In genomic region chr1:243848165-243849088, GRCh38 we compare ENCODE assay signal across 8 cellular contexts. TPM values are rescaled to one million over a fixed set of nuclear protein-coding genes. Genes with fewer than 3 reads are reported as not detected.
DNase-seq lines count a peak whose midpoint lies in the region; ATAC-seq and TF ChIP-seq lines count a peak whose summit lies in the region.

No MANE protein-coding gene starts in this region.

- H3K4me1 ChIP-seq in adipocyte (ENCODE audit: control insufficient read depth, insufficient read depth, low read length) (peaks cover 14% of the 10 kb centered on the region), right lobe of liver (peaks cover 0 to 9% (median 0%) of the 10 kb centered on the region in 4 donors), tibial artery (peaks cover 0 to 56% (median 3%) of the 10 kb centered on the region in 4 donors)

- 40% methylated on average over 8 of the region's 8 CpGs for WGBS in right lobe of liver (ENCODE audit: insufficient coverage, low coverage, low lambda C conversion rate, missing lambda C conversion rate)

- peak overlapping the region; percentile 64 to 89 (median 75) for H3K27ac ChIP-seq in right lobe of liver
- H3K27ac ChIP-seq in tibial artery, result peak overlapping the region; percentile 98 to 99

- H3K27me3 ChIP-seq in adipocyte (replicated peaks; ENCODE audit: control insufficient read depth, insufficient read depth, low read length) (no peaks in the 10 kb centered on the region), right lobe of liver (peaks cover 5 to 7% of the 10 kb centered on the region in 2 donors), tibial artery (no peaks in the 10 kb centered on the region)

- H3K27me3 Mint-ChIP-seq in activated T-cell treated with anti-CD3 and anti-CD28 coated beads, Interleukin-2, amount 50 U/mL, for 4 hours (ENCODE audit: low read depth), result no peaks in the 10 kb centered on the region

- no peaks in the 10 kb centered on the region for H3K9me3 Mint-ChIP-seq in activated T-cell treated with anti-CD3 and anti-CD28 coated beads, Interleukin-2, amount 50 U/mL, for 4 hours

- H3K36me3 ChIP-seq in adipocyte (ENCODE audit: control insufficient read depth, insufficient read depth, low read length, severe bottlenecking) (no peaks in the 10 kb centered on the region), right lobe of liver (no peaks in the 10 kb centered on the region), tibial artery (no peaks in the 10 kb centered on the region)

- TF ChIP-seq CTCF in right lobe of liver (IDR thresholded peaks at IDR 0.05) (no peak), tibial artery (IDR thresholded peaks at IDR 0.05) (no peak)

- peak overlapping the region; percentile 90 for H3K4me3 ChIP-seq in adipocyte (ENCODE audit: low read length)
- peak overlapping the region; percentile 52 to 59 (median 57) for H3K4me3 ChIP-seq in right lobe of liver
- H3K4me3 ChIP-seq in tibial artery, result peak overlapping the region; percentile 90 to 93

- no peak for ATAC-seq in activated T-cell treated with anti-CD3 and anti-CD28 coated beads, Interleukin-2, amount 50 U/mL, for 4 hours
- no peak for ATAC-seq in right lobe of liver

- H3K9ac ChIP-seq in adipocyte (ENCODE audit: low read length), result peak overlapping the region; percentile 86

- intact Hi-C loops in right lobe of liver (cut with DNase I) (no loop called here), tibial artery (cut with DNase I; ENCODE audit: low total_unique reads) (no loop called here)

- no peak for DNase-seq in activated T-cell treated with anti-CD3 and anti-CD28 coated beads, Interleukin-2, amount 50 U/mL, for 4 hours
- DNase-seq in activated T-cell treated with anti-CD3 and anti-CD28 coated beads, Interleukin-2, amount 50 U/mL, for 1 hour, result no peak
- peak; percentile 7 for DNase-seq in adipocyte (ENCODE audit: low read depth)
- DNase-seq in right lobe of liver, result no peak
- no peak for DNase-seq in tibial artery
- no peak for DNase-seq in NCI-H82 treated with DMSO at 0.1 percent for 48 hours (lab: John Stamatoyannopoulos, UW; ENCODE audit: unreplicated experiment)
- no peak for DNase-seq in C1 segment of cervical spinal cord (lab: John Stamatoyannopoulos, UW)
- no peak for DNase-seq in iPS-NIHi7 (ENCODE audit: extremely low spot score)

- H3K9me3 ChIP-seq in adipocyte (ENCODE audit: control insufficient read depth, low read length) (no peaks in the 10 kb centered on the region), right lobe of liver (no peaks in the 10 kb centered on the region), tibial artery (no peaks in the 10 kb centered on the region)

- no peak for TF ChIP-seq POLR2A in right lobe of liver (IDR thresholded peaks at IDR 0.05)

- H3K4me3 Mint-ChIP-seq in activated T-cell treated with anti-CD3 and anti-CD28 coated beads, Interleukin-2, amount 50 U/mL, for 4 hours, result peak overlapping the region; percentile 93

- H3K4me1 Mint-ChIP-seq in activated T-cell treated with anti-CD3 and anti-CD28 coated beads, Interleukin-2, amount 50 U/mL, for 4 hours (ENCODE audit: low read depth), result peaks cover 41% of the 10 kb centered on the region

- H3K36me3 Mint-ChIP-seq in activated T-cell treated with anti-CD3 and anti-CD28 coated beads, Interleukin-2, amount 50 U/mL, for 4 hours (ENCODE audit: insufficient read depth), result no peaks in the 10 kb centered on the region

RNA-seq across cellular contexts. Expression of gene AKT3, which starts 1.6 kb away (rescaled TPM):
- 10 to 100 TPM; 17.9 to 19.1 (median 18.3) TPM for total RNA-seq in activated T-cell treated with anti-CD3 and anti-CD28 coated beads, Interleukin-2, amount 50 U/mL, for 4 hours
- 1 to 10 TPM; 4.9 to 9.6 (median 6.8) TPM for total RNA-seq in right lobe of liver
